ENCODE assay signal across 24 cellular contexts in genomic region chr19:47755065-47755761, GRCh38. TPM values are rescaled to one million over a fixed set of nuclear protein-coding genes. Genes with fewer than 3 reads are reported as not detected.
"Had no signal": no experiment of that assay in that cellular context is flagged by ENCODE, and none has a peak within 500 bp of the region (broad histone marks: within the 10 kb centered on the region; RNA-seq: fewer than 3 reads in every experiment).

No MANE protein-coding gene starts in this region.

- H3K4me1 ChIP-seq: SJSA1 had no signal

- H3K9me3 ChIP-seq: SJSA1 had no signal

- ATAC-seq: activated CD4-positive, CD25-positive, alpha-beta regulatory T cell treated with anti-CD3 and anti-CD28 coated beads, Interleukin-2, amount 50 U/mL, for 24 hours; activated CD8-positive, alpha-beta memory T cell treated with anti-CD3 and anti-CD28 coated beads, Interleukin-2, amount 10 ng/mL, durations not matched to agents 7 days and 5 days; SK-N-SH treated with all-trans-retinoic acid at 6 μM for 48 hours had no signal

- H3K27me3 ChIP-seq: SJSA1 had no signal

- H3K4me3 ChIP-seq: SJSA1 had no signal

- DNase-seq: activated CD4-positive, alpha-beta T cell treated with anti-CD3 and anti-CD28 coated beads for 4 hours; activated CD4-positive, alpha-beta T cell treated with anti-CD3 and anti-CD28 coated beads, Interleukin-2, amount 50 U/mL, for 48 hours; activated CD8-positive, alpha-beta memory T cell treated with anti-CD3 and anti-CD28 coated beads, Interleukin-2, amount 10 ng/mL, durations not matched to agents 7 days and 5 days; activated effector memory CD4-positive, alpha-beta T cell treated with Interleukin-2 at 50 U/mL for 16 hours; activated naive CD4-positive, alpha-beta T cell; activated T-cell treated with anti-CD3 and anti-CD28 coated beads, Interleukin-2, amount 50 U/mL, for 24 hours; MM.1S; NCI-H1105; NCI-H1436; NCI-H1694 treated with DMSO at 0.1 percent for 48 hours; NCI-H2029 treated with DMSO at 0.1 percent for 48 hours; NCI-H345; NCI-H510A; NCI-H526 treated with DMSO at 0.1 percent for 48 hours; NCI-H82; SW 1271 had no signal

- FAIRE-seq: astrocyte had no signal

- H3K27ac ChIP-seq: SJSA1 had no signal

RNA-seq across cellular contexts. Expression of gene EHD2, which starts 42.0 kb away (rescaled TPM):
- total RNA-seq: OCI-LY7 had no signal

RNA-seq across cellular contexts. Expression of gene TPRX1, which starts 49.1 kb away (rescaled TPM):
- total RNA-seq: activated CD8-positive, alpha-beta memory T cell treated with anti-CD3 and anti-CD28 coated beads, Interleukin-2, amount 10 ng/mL, durations not matched to agents 7 days and 5 days; activated T-helper 1 cell treated with anti-CD3 and anti-CD28 coated beads, Interleukin-12 subunit alpha, Interleukin-12 subunit beta, Interleukin-2, Interleukin-4 antibody, amounts not matched to agents 30 ng/mL and 10 ng/mL and 1 ng/mL, durations not matched to agents 14 hours and 24 hours and 36 hours; astrocyte; OCI-LY7; RPMI7951; SJSA1; T-helper 1 cell treated with Interleukin-12 subunit alpha and Interleukin-12 subunit beta and Interleukin-4 antibody, amounts not matched to agents 30 ng/mL and 1 ng/mL, for 36 hours had no signal
